ENCODE assay signal across 8 cellular contexts in the genomic region with DNA sequence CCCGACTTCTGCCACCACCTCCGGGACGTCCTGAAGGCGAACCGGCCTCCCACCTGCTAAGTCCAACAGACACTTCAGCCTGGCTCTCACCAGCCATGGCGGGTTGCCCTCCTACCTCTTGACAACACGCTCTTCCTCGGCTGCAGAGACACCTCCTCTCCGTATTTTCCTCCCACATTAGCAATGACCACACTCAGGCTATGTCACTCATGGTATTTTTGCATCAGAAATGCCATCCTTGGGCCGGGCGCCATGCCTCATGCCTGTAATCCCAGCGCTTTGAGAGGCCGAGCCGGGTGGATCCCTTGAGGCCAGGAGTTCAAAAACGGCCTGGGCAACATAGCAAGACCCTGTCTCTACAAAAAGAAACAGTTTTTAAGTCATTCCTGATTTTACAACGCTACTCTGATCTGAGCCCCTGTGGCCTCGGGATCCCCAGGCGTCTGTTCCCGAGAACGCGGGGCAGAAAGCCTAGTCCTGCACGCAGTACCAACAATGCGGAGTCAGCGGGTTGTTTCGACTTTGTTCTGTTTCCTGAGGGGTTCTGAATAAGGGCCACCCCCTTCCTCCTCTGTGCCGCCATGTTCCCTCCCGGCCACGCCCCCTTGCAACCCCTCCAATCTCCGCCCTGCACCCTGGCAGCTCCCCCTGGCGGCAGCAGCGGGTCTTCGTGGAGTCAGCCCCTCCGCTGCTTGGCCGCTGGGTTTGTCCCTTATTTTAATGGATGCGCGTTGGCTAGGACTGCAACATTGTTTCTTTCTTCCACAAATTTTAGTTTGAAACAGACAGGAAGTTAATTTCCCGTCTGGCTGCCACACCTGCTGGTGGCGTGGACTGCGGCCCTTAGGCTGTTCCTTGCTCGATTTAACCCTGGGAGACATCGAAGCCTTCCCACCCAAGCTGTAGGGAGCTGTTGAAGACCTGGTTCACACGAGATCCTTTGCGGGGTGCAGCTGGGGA. TPM values are rescaled to one million over a fixed set of nuclear protein-coding genes. Genes with fewer than 3 reads are reported as not detected.
DNase-seq lines count a peak whose midpoint lies in the region; ATAC-seq lines count a peak whose summit lies in the region.

No MANE protein-coding gene starts in this region.

- H3K4me3 ChIP-seq in H7 (ENCODE audit: insufficient read depth, low read depth, low read length) (no peak overlapping the region), mononuclear cell (ENCODE audit: low read length) (peak overlapping the region; percentile 26)

- peak; percentile 97 for ATAC-seq in activated CD8-positive, alpha-beta T cell treated with anti-CD3 and anti-CD28 coated beads, Interleukin-2, amount 10 ng/mL, durations not matched to agents 7 days and 5 days
- peak; percentile 100 for ATAC-seq in effector memory CD8-positive, alpha-beta T cell (replicated peaks)
- ATAC-seq in GM18520 (IDR thresholded peaks at IDR 0.05; ENCODE audit: unreplicated experiment) = no peak

- CTCF ChIA-PET in activated CD8-positive, alpha-beta T cell treated with anti-CD3 and anti-CD28 coated beads, Interleukin-2, amount 10 ng/mL, durations not matched to agents 7 days and 5 days (lab: Charles Lee) = interaction anchor here (0.8 to 4.0 kb wide), 15 partner anchors 9 to 193 kb away, joined by 3 to 24 read pairs (median 4); partner anchors contain the start of gene ZFAND2A

- H3K27ac Mint-ChIP-seq in activated CD8-positive, alpha-beta T cell treated with anti-CD3 and anti-CD28 coated beads, Interleukin-2, amount 10 ng/mL, durations not matched to agents 7 days and 5 days = peak overlapping the region; percentile 89
- peak overlapping the region; percentile 81 to 85 for H3K27ac Mint-ChIP-seq in effector memory CD8-positive, alpha-beta T cell

- DNase-seq in EH (ENCODE audit: low read depth) (peak; percentile 66), H7 (peak; percentile 94), NCI-H526 treated with DMSO at 0.1 percent for 48 hours (lab: John Stamatoyannopoulos, UW) (peak; percentile 28)
- peak; percentile 95 for DNase-seq in activated CD8-positive, alpha-beta T cell treated with anti-CD3 and anti-CD28 coated beads, Interleukin-2, amount 10 ng/mL, durations not matched to agents 7 days and 5 days
- DNase-seq in effector memory CD8-positive, alpha-beta T cell = peak; percentile 88 to 94 (median 91)
- DNase-seq in stimulated activated CD8-positive, alpha-beta memory T cell treated with anti-CD3 and anti-CD28 coated beads, Interleukin-4, amount 100 ng/mL, for 24 hours (ENCODE audit: low read depth) = peak; percentile 94

- peak overlapping the region; percentile 77 for H3K4me3 Mint-ChIP-seq in activated CD8-positive, alpha-beta T cell treated with anti-CD3 and anti-CD28 coated beads, Interleukin-2, amount 10 ng/mL, durations not matched to agents 7 days and 5 days
- peak overlapping the region; percentile 78 to 82 for H3K4me3 Mint-ChIP-seq in effector memory CD8-positive, alpha-beta T cell

- no peaks in the 10 kb centered on the region for H3K27me3 Mint-ChIP-seq in activated CD8-positive, alpha-beta T cell treated with anti-CD3 and anti-CD28 coated beads, Interleukin-2, amount 10 ng/mL, durations not matched to agents 7 days and 5 days (ENCODE audit: low read depth)
- H3K27me3 Mint-ChIP-seq in effector memory CD8-positive, alpha-beta T cell = no peaks in the 10 kb centered on the region

- H3K9me3 ChIP-seq in mononuclear cell (ENCODE audit: low read depth, low read length) = no peaks in the 10 kb centered on the region

- H3K36me3 Mint-ChIP-seq in activated CD8-positive, alpha-beta T cell treated with anti-CD3 and anti-CD28 coated beads, Interleukin-2, amount 10 ng/mL, durations not matched to agents 7 days and 5 days (ENCODE audit: low read depth) = peaks cover 4% of the 10 kb centered on the region
- H3K36me3 Mint-ChIP-seq in effector memory CD8-positive, alpha-beta T cell (ENCODE audit: insufficient read depth) = peaks cover 16% of the 10 kb centered on the region

- H3K9me3 Mint-ChIP-seq in activated CD8-positive, alpha-beta T cell treated with anti-CD3 and anti-CD28 coated beads, Interleukin-2, amount 10 ng/mL, durations not matched to agents 7 days and 5 days (ENCODE audit: insufficient read depth) = no peaks in the 10 kb centered on the region
- no peaks in the 10 kb centered on the region for H3K9me3 Mint-ChIP-seq in effector memory CD8-positive, alpha-beta T cell

- H3K27me3 ChIP-seq in H7 (ENCODE audit: control insufficient read depth, insufficient read depth, low read length) = no peaks in the 10 kb centered on the region
- H3K27me3 ChIP-seq in mononuclear cell (ENCODE audit: insufficient read depth, low read length) = no peaks in the 10 kb centered on the region

- peaks cover 12% of the 10 kb centered on the region for H3K4me1 ChIP-seq in mononuclear cell (ENCODE audit: insufficient read depth, low read length)

- H3K36me3 ChIP-seq in H7 (replicated peaks; ENCODE audit: control insufficient read depth, insufficient read depth, low read length) = no peaks in the 10 kb centered on the region; the same call in 1 of the 2 replicates

- peaks cover 18% of the 10 kb centered on the region for H3K4me1 Mint-ChIP-seq in activated CD8-positive, alpha-beta T cell treated with anti-CD3 and anti-CD28 coated beads, Interleukin-2, amount 10 ng/mL, durations not matched to agents 7 days and 5 days (ENCODE audit: low read depth)
- peaks cover 10% of the 10 kb centered on the region in 2 donors for H3K4me1 Mint-ChIP-seq in effector memory CD8-positive, alpha-beta T cell (ENCODE audit: low read depth in 2 of 2)

- POLR2A ChIA-PET in activated CD8-positive, alpha-beta T cell treated with anti-CD3 and anti-CD28 coated beads, Interleukin-2, amount 10 ng/mL, durations not matched to agents 7 days and 5 days (lab: Charles Lee) = no interaction called here

RNA-seq across cellular contexts. Expression of gene ZFAND2A, which starts 9.7 kb away (rescaled TPM):
- total RNA-seq in H7 (2014; rRNA removed; shearing (Covaris generic)) = 5.3 and 9.2 TPM in 2 replicates
- 10 to 100 TPM; 25.6 to 26.0 TPM for total RNA-seq in activated CD8-positive, alpha-beta T cell treated with anti-CD3 and anti-CD28 coated beads, Interleukin-2, amount 10 ng/mL, durations not matched to agents 7 days and 5 days
- 66.2 TPM for total RNA-seq in mononuclear cell

Comparison
In these comparisons a context has a peak if more than half of its experiments do, and no peak if none do; other contexts are left out.
1. DNase-seq: peak in every context shown above with its lines; median percentile 95 in activated CD8-positive, alpha-beta T cell treated with anti-CD3 and anti-CD28 coated beads, Interleukin-2, amount 10 ng/mL, durations not matched to agents 7 days and 5 days; 94 in H7; 94 in stimulated activated CD8-positive, alpha-beta memory T cell treated with anti-CD3 and anti-CD28 coated beads, Interleukin-4, amount 100 ng/mL, for 24 hours; 91 in effector memory CD8-positive, alpha-beta T cell; 66 in EH; 28 in NCI-H526 treated with DMSO at 0.1 percent for 48 hours.